In genomic region chr15:75903331-75904240, GRCh38 we compare ENCODE assay signal across 8 cellular contexts. TPM values are rescaled to one million over a fixed set of nuclear protein-coding genes. Genes with fewer than 3 reads are reported as not detected.
DNase-seq lines count a peak whose midpoint lies in the region; ATAC-seq, FAIRE-seq and TF ChIP-seq lines count a peak whose summit lies in the region.

Gene FBXO22, plus strand, starts transcription at chr15:75903878. Its CDS starts 86 bp downstream, at chr15:75903964.

- TF ChIP-seq EP300 in HepG2 (IDR thresholded peaks at IDR 0.05; ENCODE audit: low read depth in 2 of 2, low read length in 2 of 2) (no peak), HepG2 (CRISPR knock-in tag; IDR thresholded peaks at IDR 0.05; ENCODE audit: borderline replicate concordance) (no peak)

- ATAC-seq in GM19324 (IDR thresholded peaks at IDR 0.05; ENCODE audit: low FRiP score, unreplicated experiment): peak; percentile 85
- peak; percentile 92 for ATAC-seq in HG03460 (IDR thresholded peaks at IDR 0.05; ENCODE audit: unreplicated experiment)
- peak; percentile 96 for ATAC-seq in HepG2

- H3K9me3 ChIP-seq in BLaER1 treated with 17β-estradiol and CSF1 and Interleukin-3, amounts not matched to agents 10 nM and 100 nM (replicated peaks in 1 of 11): no peaks in the 10 kb centered on the region
- H3K9me3 ChIP-seq in HepG2 (ENCODE audit: low read length): no peaks in the 10 kb centered on the region

- peak; percentile 88 to 89 for TF ChIP-seq POLR2A in HepG2 (IDR thresholded peaks at IDR 0.05; ENCODE audit: insufficient read depth in 1 of 2, low read depth in 2 of 2, low read length in 2 of 2)

- peaks cover 32 to 53% (median 45%) of the 10 kb centered on the region in 10 experiments for H3K4me1 ChIP-seq in BLaER1 treated with 17β-estradiol and CSF1 and Interleukin-3, amounts not matched to agents 10 nM and 100 nM
- peaks cover 43% of the 10 kb centered on the region for H3K4me1 ChIP-seq in HepG2 (ENCODE audit: insufficient read depth, low read length)

- H3K27me3 ChIP-seq in BLaER1 treated with 17β-estradiol and CSF1 and Interleukin-3, amounts not matched to agents 10 nM and 100 nM: no peaks in the 10 kb centered on the region
- no peaks in the 10 kb centered on the region; a peak in 1 of 5 replicates for H3K27me3 ChIP-seq in HepG2 (ENCODE audit: control insufficient read depth in 1 of 2, insufficient read depth in 2 of 2, low read length in 2 of 2)

- peak within 1 kb of the TSS; percentile 79 to 98 (median 89) for H3K4me2 ChIP-seq in BLaER1 treated with 17β-estradiol and CSF1 and Interleukin-3, amounts not matched to agents 10 nM and 100 nM
- peak within 1 kb of the TSS; percentile 82 for H3K4me2 ChIP-seq in HepG2 (ENCODE audit: low read depth, low read length)

- peak; percentile 32 for FAIRE-seq in HepG2 (lab: Jason Lieb, UNC)

- 4% methylated on average over 14 of the region's 63 CpGs for WGBS in HepG2 (ENCODE audit: low lambda C conversion rate)

- CTCF ChIA-PET in HepG2 (lab: Yijun Ruan, JAX; ENCODE audit: low intra/inter-chr PET ratio, low total read pairs): no interaction called here

- POLR2A ChIA-PET in HepG2 (lab: Yijun Ruan, JAX): interaction anchor here (0.7 to 2.2 kb wide), 6 partner anchors 12 to 450 kb away, joined by 3 to 8 read pairs (median 4); partner anchors contain the start of gene UBE2Q2

- peaks cover 0 to 32% (median 4%) of the 10 kb centered on the region in 11 experiments; a peak in 7 of 22 replicates for H4K20me1 ChIP-seq in BLaER1 treated with 17β-estradiol and CSF1 and Interleukin-3, amounts not matched to agents 10 nM and 100 nM
- H4K20me1 ChIP-seq in HepG2 (ENCODE audit: insufficient read depth, low read length): no peaks in the 10 kb centered on the region; the same call in 1 of the 2 replicates

- intact Hi-C loops in HepG2 (cut with micrococcal nuclease; ENCODE audit: unreplicated experiment): loop anchor here (2.0 to 10.0 kb wide), 2 partner anchors 19 to 59 kb away; partner anchors contain the start of gene UBE2Q2

- no peak for TF ChIP-seq CTCF in HepG2 (CRISPR knock-in tag; IDR thresholded peaks at IDR 0.05)

- H3K27ac ChIP-seq in BLaER1 treated with 17β-estradiol and CSF1 and Interleukin-3, amounts not matched to agents 10 nM and 100 nM: peak within 1 kb of the TSS; percentile 73 to 91 (median 85)
- H3K27ac ChIP-seq in HepG2 (ENCODE audit: extremely low read length, insufficient read depth, low read length): peak within 1 kb of the TSS; percentile 89

- peak; percentile 53; the same call in 1 of the 2 replicates for TF ChIP-seq RAD21 in HepG2 (CRISPR knock-in tag; IDR thresholded peaks at IDR 0.05)

- peaks cover 45% of the 10 kb centered on the region for H3K79me2 ChIP-seq in HepG2 (ENCODE audit: insufficient read depth, low read length)

- DNase-seq in NCI-H526 treated with DMSO at 0.1 percent for 48 hours (lab: John Stamatoyannopoulos, UW) (peak; percentile 84), dermis blood vessel endothelial cell (peak; percentile 94), HepG2 (ENCODE audit: low spot score) (peak; percentile 82)
- peak; percentile 77 to 82 for DNase-seq in activated CD4-positive, alpha-beta T cell treated with anti-CD3 and anti-CD28 coated beads, Interleukin-2, amount 50 U/mL, for 4 hours
- peak; percentile 90 to 91 for DNase-seq in stimulated activated CD4-positive, alpha-beta T cell treated with anti-CD3 and anti-CD28 coated beads, Interleukin-2, amount 100 ng/mL, for 48 hours

- peak within 1 kb of the TSS; percentile 86 to 95 (median 90) for H3K9ac ChIP-seq in BLaER1 treated with 17β-estradiol and CSF1 and Interleukin-3, amounts not matched to agents 10 nM and 100 nM
- peak within 1 kb of the TSS; percentile 95 for H3K9ac ChIP-seq in HepG2 (ENCODE audit: insufficient read depth, low read depth, low read length)

- H3K36me3 ChIP-seq in BLaER1 treated with 17β-estradiol and CSF1 and Interleukin-3, amounts not matched to agents 10 nM and 100 nM: peaks cover 29 to 64% (median 52%) of the 10 kb centered on the region in 11 experiments; a peak in 20 of 22 replicates
- H3K36me3 ChIP-seq in HepG2 (replicated peaks in 1 of 2; ENCODE audit: control insufficient read depth in 1 of 2, insufficient read depth in 2 of 2, low read length in 2 of 2): peaks cover 3 to 13% of the 10 kb centered on the region in 2 experiments; a peak in 4 of 5 replicates

- in situ Hi-C loops in HepG2 (cut with HindIII; ENCODE audit: extremely low pct_ligation_motif_present, low pct_unique_long_range_greater_than_20kb): no loop called here

- peak within 1 kb of the TSS; percentile 81 to 95 (median 91) for H3K4me3 ChIP-seq in BLaER1 treated with 17β-estradiol and CSF1 and Interleukin-3, amounts not matched to agents 10 nM and 100 nM
- peak within 1 kb of the TSS; percentile 92 to 99 (median 97) for H3K4me3 ChIP-seq in HepG2 (replicated peaks in 1 of 3; ENCODE audit: insufficient read depth in 1 of 3, low read depth in 2 of 3, low read length in 3 of 3)

- TSS peak; percentile 95 for BruUV-seq in HepG2 (replicated peaks; lab: Mats Ljungman, UMichigan)

- peak within 1 kb of the TSS; percentile 77 for H2AFZ ChIP-seq in HepG2 (ENCODE audit: low read length)

TF ChIP-seq in HepG2, 621 proteins besides CTCF, POLR2A, EP300 and RAD21 (continues in another document):
- TF ChIP-seq ZNF33B (CRISPR knock-in tag; IDR thresholded peaks at IDR 0.05) (peak; percentile 82; the same call in 1 of the 2 replicates), ZNF629 (CRISPR knock-in tag; conservative IDR thresholded peaks at IDR 0.05) (peak; percentile 52), ZNF496 (CRISPR knock-in tag; IDR thresholded peaks at IDR 0.05; ENCODE audit: insufficient replicate concordance) (no peak), CSRNP1 (CRISPR knock-in tag; IDR thresholded peaks at IDR 0.05) (peak; percentile 90), HBP1 (CRISPR knock-in tag; IDR thresholded peaks at IDR 0.05; ENCODE audit: low read depth) (peak; percentile 91), ZMAT5 (CRISPR knock-in tag; IDR thresholded peaks at IDR 0.05; ENCODE audit: borderline replicate concordance, low read depth) (no peak)

RNA-seq across cellular contexts. Expression of gene FBXO22, which starts in this region (rescaled TPM):
- 50.7 and 70.8 TPM in 2 replicates for total RNA-seq in dermis blood vessel endothelial cell
- total RNA-seq in HepG2 (2016; rRNA removed; fragmentation: Illumina TruSeq; extraction: Trizol): 112 and 179 TPM in 2 replicates
- total RNA-seq in HepG2 (2016; cell fraction: cytosol; rRNA removed; fragmentation: Illumina TruSeq; extraction: Trizol; ENCODE audit: low read depth): 21.5 and 24.9 TPM in 2 replicates
- 120 and 197 TPM in 2 replicates for total RNA-seq in HepG2 (2016; cell fraction: insoluble cytoplasmic fraction; rRNA removed; fragmentation: Illumina TruSeq; extraction: Trizol)
- total RNA-seq in HepG2 (2016; cell fraction: membrane; rRNA removed; fragmentation: Illumina TruSeq; extraction: Trizol): 48.5 and 56.0 TPM in 2 replicates
- 74.1 and 87.3 TPM in 2 replicates for total RNA-seq in HepG2 (2016; cell fraction: nucleus; rRNA removed; fragmentation: Illumina TruSeq; extraction: Trizol)
- 42.5 and 45.7 TPM in 2 replicates for polyA plus RNA-seq in HepG2 (2011; rRNA removed)
- 29.7 and 36.0 TPM in 2 replicates for polyA plus RNA-seq in HepG2 (2011; cell fraction: cytosol; rRNA removed)
- polyA plus RNA-seq in HepG2 (2011; cell fraction: nucleus; rRNA removed): 27.8 and 32.3 TPM in 2 replicates
- 49.1 and 62.3 TPM in 2 replicates for polyA plus RNA-seq in HepG2 (2012)
- polyA plus RNA-seq in HepG2 (2016; cell fraction: cytosol; fragmentation: Illumina TruSeq; extraction: Trizol; ENCODE audit: low read depth): 22.4 and 27.7 TPM in 2 replicates
- 149 and 155 TPM in 2 replicates for polyA plus RNA-seq in HepG2 (2016; cell fraction: insoluble cytoplasmic fraction; fragmentation: Illumina TruSeq; extraction: Trizol; ENCODE audit: low read depth)
- 36.1 and 39.4 TPM in 2 replicates for polyA plus RNA-seq in HepG2 (2016; cell fraction: membrane; fragmentation: Illumina TruSeq; extraction: Trizol; ENCODE audit: low read depth)
- polyA plus RNA-seq in HepG2 (2016; cell fraction: nucleus; fragmentation: Illumina TruSeq; extraction: Trizol; ENCODE audit: insufficient read depth, low read depth): 78.1 and 88.1 TPM in 2 replicates
- 79.9 and 90.6 TPM in 2 replicates for polyA minus RNA-seq in HepG2 (2011; rRNA and poly(A)+ RNA removed; ENCODE audit: low replicate concordance)
- polyA minus RNA-seq in HepG2 (2011; cell fraction: cytosol; rRNA and poly(A)+ RNA removed): 46.8 and 48.9 TPM in 2 replicates
- 61.4 and 66.2 TPM in 2 replicates for polyA minus RNA-seq in HepG2 (2011; cell fraction: nucleus; rRNA and poly(A)+ RNA removed)

Comparison
In these comparisons a context has a peak if more than half of its experiments do, and no peak if none do; other contexts are left out.
1. Peak in every context shown above with its lines: DNase-seq, ATAC-seq, H3K4me3 ChIP-seq and H3K27ac ChIP-seq.